1 cellular context compared by ENCODE assay signal in genomic region chr1:212485218-212485609, GRCh38.
TF ChIP-seq lines count a peak whose summit lies in the region.

No MANE protein-coding gene starts in this region.

TF ChIP-seq in K562, 482 proteins besides CTCF, POLR2A, EP300 and RAD21:
- TF ChIP-seq FOXM1 (IDR thresholded peaks at IDR 0.05; ENCODE audit: low read depth) (no peak), FOXM1 (CRISPR knock-in tag; IDR thresholded peaks at IDR 0.05; ENCODE audit: low read depth) (no peak), XRCC4 (IDR thresholded peaks at IDR 0.05; ENCODE audit: extremely low read depth, insufficient read depth, insufficient read length) (no peak), FOXP1 (CRISPR knock-in tag; IDR thresholded peaks at IDR 0.05) (0 out of 2 replicates have a peak, but pooled peaks have one; percentile 10), UBTF (IDR thresholded peaks at IDR 0.05; ENCODE audit: borderline replicate concordance in 1 of 2, low read depth in 2 of 2, low read length in 2 of 2) (0 out of 4 replicates have a peak, but pooled peaks of 1 of the 2 experiments have one; percentile 3)
